8 cellular contexts compared by ENCODE assay signal in the genomic region with DNA sequence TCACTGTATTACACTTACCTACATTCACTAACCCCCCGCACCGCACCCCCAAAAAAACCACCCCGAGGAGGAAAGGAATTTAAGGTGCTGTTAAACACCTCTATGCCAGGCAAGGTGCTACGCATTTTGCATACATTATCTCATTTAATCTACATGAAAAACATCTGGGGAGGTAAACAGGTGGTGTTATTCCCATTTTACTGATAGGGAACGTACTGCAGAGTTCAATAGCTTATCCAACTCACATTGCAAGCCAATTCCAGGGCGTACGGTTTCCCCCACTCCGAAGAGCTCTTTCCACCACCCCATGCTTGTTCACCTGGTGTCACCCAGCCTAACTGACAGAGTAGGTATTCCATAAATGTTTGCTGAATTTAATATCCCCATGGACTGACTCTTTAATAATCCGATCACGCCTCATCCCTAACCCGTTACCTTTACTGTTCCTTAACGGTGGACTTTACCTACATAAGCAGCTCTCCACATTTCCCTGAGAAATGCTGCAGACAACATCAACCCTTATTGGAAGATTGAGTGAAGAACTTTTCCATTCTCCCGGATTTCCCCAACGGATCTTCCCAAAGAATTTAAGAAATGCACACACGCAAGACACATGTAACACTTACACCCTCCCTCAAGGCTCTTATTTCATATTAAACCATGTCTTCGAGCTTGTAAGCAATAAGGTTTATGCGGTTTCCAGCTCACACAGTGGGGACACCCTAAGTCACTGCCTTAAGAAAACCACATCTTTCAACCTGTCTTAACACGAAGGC. TPM values are rescaled to one million over a fixed set of nuclear protein-coding genes. Genes with fewer than 3 reads are reported as not detected.
DNase-seq lines count a peak whose midpoint lies in the region; ATAC-seq and TF ChIP-seq lines count a peak whose summit lies in the region.

No MANE protein-coding gene starts in this region.

- H3K4ac ChIP-seq in neuronal stem cell (ENCODE audit: low read length), result no peak overlapping the region

- no peak overlapping the region for H2BK120ac ChIP-seq in neuronal stem cell (ENCODE audit: low read depth, low read length)

- DNase-seq in ACHN (peak; percentile 65), GM13977 (ENCODE audit: low spot score) (peak; percentile 44), SW480 (ENCODE audit: low spot score) (peak; percentile 58), neuronal stem cell (ENCODE audit: low spot score) (peak; percentile 9), ecto neural progenitor cell (ENCODE audit: low spot score) (no peak)

- H3K9me3 ChIP-seq in esophagus (ENCODE audit: control insufficient read depth in 2 of 2, insufficient read depth in 1 of 2, low read depth in 1 of 2, low read length in 1 of 2) (no peaks in the 10 kb centered on the region), neuronal stem cell (replicated peaks in 1 of 2; ENCODE audit: control insufficient read depth in 2 of 2, insufficient read depth in 1 of 2, low read depth in 1 of 2, low read length in 2 of 2) (peaks cover 0 to 4% of the 10 kb centered on the region in 2 donors)

- no peak overlapping the region for H2AK5ac ChIP-seq in neuronal stem cell (ENCODE audit: low read depth, low read length)

- H3K27me3 ChIP-seq in esophagus (ENCODE audit: control insufficient read depth in 1 of 2, insufficient read depth in 2 of 2, low read length in 2 of 2), result no peaks in the 10 kb centered on the region
- no peaks in the 10 kb centered on the region for H3K27me3 ChIP-seq in neuronal stem cell (ENCODE audit: control insufficient read depth in 3 of 3, insufficient read depth in 3 of 3, low read depth in 1 of 3, low read length in 3 of 3)

- no peaks in the 10 kb centered on the region for H3K36me3 ChIP-seq in esophagus (ENCODE audit: control insufficient read depth in 2 of 2, insufficient read depth in 2 of 2, low read length in 1 of 2)
- H3K36me3 ChIP-seq in neuronal stem cell (replicated peaks in 1 of 2; ENCODE audit: control insufficient read depth in 2 of 2, insufficient read depth in 2 of 2, low read length in 2 of 2), result no peaks in the 10 kb centered on the region

- H3K27ac ChIP-seq in esophagus (ENCODE audit: low read depth in 2 of 2, low read length in 1 of 2), result peak overlapping the region; percentile 3 to 98
- H3K27ac ChIP-seq in neuronal stem cell (replicated peaks; ENCODE audit: low read length), result no peak overlapping the region

- no peak for ATAC-seq in GM21423 (IDR thresholded peaks at IDR 0.05; ENCODE audit: unreplicated experiment)
- ATAC-seq in GM19324 (IDR thresholded peaks at IDR 0.05; ENCODE audit: low FRiP score, unreplicated experiment), result no peak

- H3K4me3 ChIP-seq in esophagus (ENCODE audit: low read depth in 1 of 2, low read length in 2 of 2) (peak overlapping the region; percentile 95 to 99), neuronal stem cell (ENCODE audit: low read length in 2 of 2) (peak overlapping the region; percentile 81 to 87)

- H2AFZ ChIP-seq in neuronal stem cell (ENCODE audit: low read length), result peak overlapping the region; percentile 90

- H3K79me1 ChIP-seq in neuronal stem cell (ENCODE audit: low read depth, low read length), result peaks cover 4% of the 10 kb centered on the region

- H2BK5ac ChIP-seq in neuronal stem cell (ENCODE audit: low read length), result no peak overlapping the region

- H3K4me1 ChIP-seq in esophagus (ENCODE audit: control insufficient read depth in 2 of 2, insufficient read depth in 2 of 2, low read length in 1 of 2) (no peaks in the 10 kb centered on the region), neuronal stem cell (ENCODE audit: control insufficient read depth in 2 of 2, insufficient read depth in 1 of 2, low read depth in 1 of 2, low read length in 2 of 2) (peaks cover 0 to 9% of the 10 kb centered on the region in 2 donors)

- H2BK15ac ChIP-seq in neuronal stem cell (ENCODE audit: low read length), result no peak overlapping the region

- in situ Hi-C loops in ACHN (cut with HindIII; ENCODE audit: low pct_ligation_motif_present, low pct_unique_long_range_greater_than_20kb, low sequenced_read_pairs), result no loop called here
- in situ Hi-C loops in GM13977 (cut with MboI; ENCODE audit: low pct_unique_long_range_greater_than_20kb, low sequenced_read_pairs, unreplicated experiment), result no loop called here

- H3K14ac ChIP-seq in neuronal stem cell (ENCODE audit: low read length), result no peak overlapping the region

- no peak for TF ChIP-seq CTCF in GM13977 (IDR thresholded peaks at IDR 0.05; ENCODE audit: extremely low read depth, insufficient read depth, missing control alignments)

- no peak overlapping the region for H3K23ac ChIP-seq in neuronal stem cell (ENCODE audit: low read depth, low read length, poor library complexity)

- H3K9ac ChIP-seq in neuronal stem cell (ENCODE audit: low read depth, low read length, poor library complexity), result peak overlapping the region; percentile 24

- H4K8ac ChIP-seq in neuronal stem cell (ENCODE audit: low read depth, low read length), result no peak overlapping the region

- H3K18ac ChIP-seq in neuronal stem cell (ENCODE audit: low read length), result no peak overlapping the region

- no peak overlapping the region for H2BK12ac ChIP-seq in neuronal stem cell (ENCODE audit: low read length)

- 4 to 6% methylated on average over 18 of the region's 18 CpGs for WGBS in esophagus, 2 donors
- whole genome bisulfite sequencing in neuronal stem cell (ENCODE audit: extremely low coverage in 2 of 2, insufficient read length in 2 of 2, insufficient replicate concordance in 1 of 2), 2 donors, result 100% methylated on average over 2 of the region's 18 CpGs; no CpG with 5 or more reads in 1 of the 2 donors

- H3K4me2 ChIP-seq in neuronal stem cell (ENCODE audit: insufficient read depth, low read length, poor library complexity, severe bottlenecking), result peak overlapping the region; percentile 53

- H4K91ac ChIP-seq in neuronal stem cell (ENCODE audit: low read depth, low read length, poor library complexity), result no peak overlapping the region

RNA-seq across cellular contexts. Expression of gene RAPH1, which starts 1.2 kb away (rescaled TPM):
- 1 to 10 TPM; 3.8 to 5.0 TPM for polyA plus RNA-seq in esophagus
- polyA plus RNA-seq in neuronal stem cell (2013, experiment 1 of 2), result 7.0 TPM
- 7.4 TPM for polyA plus RNA-seq in neuronal stem cell (2013, experiment 2 of 2)
